Comparison of ENCODE assay signal across 35 cellular contexts in the genomic region with DNA sequence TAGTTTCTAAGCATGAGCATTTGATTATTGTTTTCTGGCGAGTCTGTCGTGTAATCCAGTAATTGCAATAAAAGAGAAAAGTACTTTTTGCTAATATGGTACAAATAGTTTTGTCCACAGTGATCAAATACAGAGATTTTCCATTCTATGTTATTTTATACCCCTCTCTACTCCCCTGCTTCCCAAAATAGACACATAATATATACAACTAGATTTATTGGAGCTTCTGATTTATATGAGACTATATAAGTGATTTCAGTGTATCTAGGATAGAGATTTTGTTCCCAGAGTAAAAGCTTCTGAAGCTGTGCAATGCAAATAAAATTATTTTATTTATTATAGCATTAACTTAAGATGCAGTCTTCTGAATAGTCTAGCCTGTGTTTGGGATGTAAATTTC.
"Had no signal": no experiment of that assay in that cellular context is flagged by ENCODE, and none has a peak within 500 bp of the region (broad histone marks: within the 10 kb centered on the region; RNA-seq: fewer than 3 reads in every experiment).

No MANE protein-coding gene starts in this region.

- H3K9me3 ChIP-seq: adrenal gland, body of pancreas, breast epithelium had no signal

- H3K4me3 Mint-ChIP-seq: activated B cell treated with CpG ODN at 0.5 μM for 24 hours; activated CD4-positive, alpha-beta memory T cell treated with anti-CD3 and anti-CD28 coated beads for 36 hours; activated CD4-positive, alpha-beta T cell treated with anti-CD3 and anti-CD28 coated beads, Interleukin-2, amount 10 ng/mL, durations not matched to agents 24 days and 14 days; activated CD8-positive, alpha-beta T cell treated with anti-CD3 and anti-CD28 coated beads for 36 hours; activated naive CD4-positive, alpha-beta T cell treated with anti-CD3 and anti-CD28 coated beads for 36 hours; activated naive CD8-positive, alpha-beta T cell treated with anti-CD3 and anti-CD28 coated beads for 36 hours; activated T-cell treated with anti-CD3 and anti-CD28 coated beads, Interleukin-2, amount 50 U/mL, for 4 hours; activated T-cell treated with anti-CD3 and anti-CD28 coated beads, Interleukin-2, amount 50 U/mL, for 72 hours; activated T-helper 1 cell treated with anti-CD3 and anti-CD28 coated beads, Interleukin-12 subunit alpha, Interleukin-12 subunit beta, Interleukin-2, Interleukin-4 antibody, amounts not matched to agents 30 ng/mL and 10 ng/mL and 1 ng/mL, durations not matched to agents 14 hours and 24 hours and 36 hours; activated T-helper 17 cell treated with anti-CD3 and anti-CD28 coated beads, Interleukin-2, amount 50 U/mL, for 72 hours; T-helper 1 cell treated with Interleukin-12 subunit alpha and Interleukin-12 subunit beta and Interleukin-4 antibody, amounts not matched to agents 30 μg/mL and 1 μg/mL, for 36 hours; T-helper 2 cell treated with Interferon-gamma antibody and Interleukin-4, amounts not matched to agents 5 μg/mL and 100 μg/mL, for 36 hours had no signal

- H3K36me3 ChIP-seq: adrenal gland, brain microvascular endothelial cell, breast epithelium had no signal

- H3K4me3 ChIP-seq: body of pancreas, breast epithelium had no signal

- ATAC-seq: activated CD8-positive, alpha-beta T cell treated with anti-CD3 and anti-CD28 coated beads for 36 hours; activated naive CD4-positive, alpha-beta T cell treated with anti-CD3 and anti-CD28 coated beads, Interleukin-2, amount 50 U/mL, for 72 hours; activated T-cell treated with anti-CD3 and anti-CD28 coated beads, Interleukin-2, amount 50 U/mL, for 4 hours; activated T-cell treated with anti-CD3 and anti-CD28 coated beads, Interleukin-2, amount 50 U/mL, for 72 hours; activated T-helper 17 cell treated with anti-CD3 and anti-CD28 coated beads, Interleukin-2, amount 50 U/mL, for 72 hours; body of pancreas had no signal

- H3K27ac ChIP-seq: adrenal gland, body of pancreas, brain microvascular endothelial cell, breast epithelium, VCaP had no signal

- H3K27ac Mint-ChIP-seq: activated B cell treated with CpG ODN at 0.5 μM for 24 hours; activated CD4-positive, alpha-beta memory T cell treated with anti-CD3 and anti-CD28 coated beads for 36 hours; activated CD4-positive, alpha-beta T cell treated with anti-CD3 and anti-CD28 coated beads, Interleukin-2, amount 10 ng/mL, durations not matched to agents 24 days and 14 days; activated CD8-positive, alpha-beta T cell treated with anti-CD3 and anti-CD28 coated beads for 36 hours; activated naive CD4-positive, alpha-beta T cell treated with anti-CD3 and anti-CD28 coated beads for 36 hours; activated naive CD4-positive, alpha-beta T cell treated with anti-CD3 and anti-CD28 coated beads, Interleukin-2, amount 50 U/mL, for 72 hours; activated naive CD8-positive, alpha-beta T cell treated with anti-CD3 and anti-CD28 coated beads for 36 hours; activated T-cell treated with anti-CD3 and anti-CD28 coated beads, Interleukin-2, amount 50 U/mL, for 72 hours; activated T-helper 1 cell treated with anti-CD3 and anti-CD28 coated beads, Interleukin-12 subunit alpha, Interleukin-12 subunit beta, Interleukin-2, Interleukin-4 antibody, amounts not matched to agents 30 ng/mL and 10 ng/mL and 1 ng/mL, durations not matched to agents 14 hours and 24 hours and 36 hours; activated T-helper 17 cell treated with anti-CD3 and anti-CD28 coated beads, Interleukin-2, amount 50 U/mL, for 72 hours; T-helper 1 cell treated with Interleukin-12 subunit alpha and Interleukin-12 subunit beta and Interleukin-4 antibody, amounts not matched to agents 30 μg/mL and 1 μg/mL, for 36 hours; T-helper 2 cell treated with Interferon-gamma antibody and Interleukin-4, amounts not matched to agents 5 μg/mL and 100 μg/mL, for 36 hours had no signal

- H3K4me1 ChIP-seq: adrenal gland, body of pancreas, breast epithelium had no signal

- H3K4me1 Mint-ChIP-seq: activated B cell treated with CpG ODN at 0.5 μM for 24 hours; activated T-helper 17 cell treated with anti-CD3 and anti-CD28 coated beads, Interleukin-2, amount 50 U/mL, for 72 hours had no signal

- DNase-seq: activated B cell treated with CpG ODN at 0.5 μM for 24 hours; activated CD4-positive, alpha-beta memory T cell treated with anti-CD3 and anti-CD28 coated beads for 36 hours; activated CD4-positive, alpha-beta T cell treated with anti-CD3 and anti-CD28 coated beads for 4 hours; activated CD4-positive, alpha-beta T cell treated with anti-CD3 and anti-CD28 coated beads, Interleukin-2, amount 10 ng/mL, durations not matched to agents 24 days and 14 days; activated CD4-positive, alpha-beta T cell treated with anti-CD3 and anti-CD28 coated beads, Interleukin-2, amount 50 U/mL, for 1 hour; activated CD4-positive, alpha-beta T cell treated with anti-CD3 and anti-CD28 coated beads, Interleukin-2, amount 50 U/mL, for 4 hours; activated CD4-positive, CD25-positive, alpha-beta regulatory T cell treated with anti-CD3 and anti-CD28 coated beads, Interleukin-2, amount 50 U/mL, for 72 hours; activated CD8-positive, alpha-beta memory T cell treated with anti-CD3 and anti-CD28 coated beads, Interleukin-2, amount 50 U/mL, for 4 hours; activated CD8-positive, alpha-beta T cell treated with anti-CD3 and anti-CD28 coated beads for 36 hours; activated effector memory CD4-positive, alpha-beta T cell treated with anti-CD3 and anti-CD28 coated beads, Interleukin-2, amount 50 U/mL, for 16 hours; activated gamma-delta T cell treated with Interleukin-2 at 50 U/mL for 16 hours; activated naive CD4-positive, alpha-beta T cell; activated naive CD4-positive, alpha-beta T cell treated with anti-CD3 and anti-CD28 coated beads for 36 hours; activated naive CD4-positive, alpha-beta T cell treated with anti-CD3 and anti-CD28 coated beads, Interleukin-2, amount 50 U/mL, for 16 hours; activated naive CD8-positive, alpha-beta T cell treated with anti-CD3 and anti-CD28 coated beads for 36 hours; activated T-cell treated with anti-CD3 and anti-CD28 coated beads for 4 hours; activated T-cell treated with anti-CD3 and anti-CD28 coated beads, Interleukin-2, amount 50 U/mL, for 1 hour; activated T-cell treated with anti-CD3 and anti-CD28 coated beads, Interleukin-2, amount 50 U/mL, for 4 hours; activated T-cell treated with anti-CD3 and anti-CD28 coated beads, Interleukin-2, amount 50 U/mL, for 72 hours; amniotic stem cell; aorta; body of pancreas; brain microvascular endothelial cell; central memory CD4-positive, alpha-beta T cell; T-helper 1 cell; T-helper 2 cell; T-helper 9 cell had no signal

- H3K36me3 Mint-ChIP-seq: activated naive CD4-positive, alpha-beta T cell treated with anti-CD3 and anti-CD28 coated beads, Interleukin-2, amount 50 U/mL, for 72 hours; activated naive CD8-positive, alpha-beta T cell treated with anti-CD3 and anti-CD28 coated beads for 36 hours had no signal

- H3K9me3 Mint-ChIP-seq: activated B cell treated with CpG ODN at 0.5 μM for 24 hours; activated CD8-positive, alpha-beta T cell treated with anti-CD3 and anti-CD28 coated beads for 36 hours; activated naive CD4-positive, alpha-beta T cell treated with anti-CD3 and anti-CD28 coated beads for 36 hours; activated T-cell treated with anti-CD3 and anti-CD28 coated beads, Interleukin-2, amount 50 U/mL, for 4 hours; activated T-cell treated with anti-CD3 and anti-CD28 coated beads, Interleukin-2, amount 50 U/mL, for 72 hours; T-helper 1 cell treated with Interleukin-12 subunit alpha and Interleukin-12 subunit beta and Interleukin-4 antibody, amounts not matched to agents 30 μg/mL and 1 μg/mL, for 36 hours; T-helper 2 cell treated with Interferon-gamma antibody and Interleukin-4, amounts not matched to agents 5 μg/mL and 100 μg/mL, for 36 hours had no signal

- H3K27me3 Mint-ChIP-seq: activated B cell treated with CpG ODN at 0.5 μM for 24 hours; activated CD4-positive, alpha-beta memory T cell treated with anti-CD3 and anti-CD28 coated beads for 36 hours; activated CD4-positive, alpha-beta T cell treated with anti-CD3 and anti-CD28 coated beads, Interleukin-2, amount 10 ng/mL, durations not matched to agents 24 days and 14 days; activated CD8-positive, alpha-beta T cell treated with anti-CD3 and anti-CD28 coated beads for 36 hours; activated naive CD8-positive, alpha-beta T cell treated with anti-CD3 and anti-CD28 coated beads for 36 hours; activated T-helper 17 cell treated with anti-CD3 and anti-CD28 coated beads, Interleukin-2, amount 50 U/mL, for 72 hours had no signal

- H3K27me3 ChIP-seq: adrenal gland, body of pancreas, brain microvascular endothelial cell, breast epithelium had no signal
